Comparison of ENCODE assay signal across 25 cellular contexts in the genomic region with DNA sequence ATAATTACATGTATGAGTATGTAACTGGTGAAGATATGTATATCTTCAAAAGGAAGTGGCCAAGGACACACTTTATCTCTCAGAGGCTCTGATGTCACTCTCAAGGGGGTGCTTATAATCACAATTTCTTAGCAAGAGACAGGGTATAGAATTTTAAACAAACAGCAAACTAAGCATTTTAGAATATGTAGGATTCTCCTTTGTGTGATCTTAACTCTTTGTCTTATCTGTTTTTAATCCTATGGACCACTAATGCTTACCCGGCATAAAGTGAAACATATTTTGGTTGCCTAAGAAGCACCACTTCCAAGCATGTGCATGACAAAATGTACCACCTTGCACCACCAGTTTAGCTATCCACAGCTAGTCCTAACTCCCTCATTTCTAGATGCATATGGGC. TPM values are rescaled to one million over a fixed set of nuclear protein-coding genes. Genes with fewer than 3 reads are reported as not detected.
A peak's percentile ranks its signal among the peaks of the same experiment; 100 is the strongest.
DNase-seq lines count a peak whose midpoint lies in the region; FAIRE-seq and TF ChIP-seq lines count a peak whose summit lies in the region.
"Had no signal": no experiment of that assay in that cellular context is flagged by ENCODE, and none has a peak within 500 bp of the region (broad histone marks: within the 10 kb centered on the region; RNA-seq: fewer than 3 reads in every experiment).

No MANE protein-coding gene starts in this region.

- no peaks in the 10 kb centered on the region for H3K36me3 ChIP-seq in neutrophil
- H3K36me3 ChIP-seq: BLaER1, lower lobe of right lung, pancreas, upper lobe of right lung had no signal

- no peak for TF ChIP-seq POLR2A in H54 (IDR thresholded peaks at IDR 0.05; ENCODE audit: low read depth, low read length)

- H3K4me3 ChIP-seq in neutrophil (ENCODE audit: low read depth in 1 of 2, low read length in 1 of 2), result no peak overlapping the region
- H3K4me3 ChIP-seq: BLaER1, GM23248, lower lobe of right lung, pancreas, smooth muscle cell, upper lobe of right lung had no signal

- peak; percentile 15 for FAIRE-seq in H54 (lab: Jason Lieb, UNC)
- FAIRE-seq: GM12891, kidney, pancreas had no signal

- DNase-seq in activated naive CD4-positive, alpha-beta T cell treated with anti-CD3 and anti-CD28 coated beads for 36 hours, result no peak
- no peak for DNase-seq in activated naive CD4-positive, alpha-beta T cell treated with anti-CD3 and anti-CD28 coated beads, Interleukin-2, amount 50 U/mL, for 16 hours
- no peak for DNase-seq in H54 (ENCODE audit: insufficient read length, low spot score)
- no peak for DNase-seq in NCI-H524 treated with DMSO at 0.1 percent for 48 hours (lab: John Stamatoyannopoulos, UW)
- no peak for DNase-seq in activated CD4-positive, alpha-beta T cell treated with anti-CD3 and anti-CD28 coated beads for 1 hour
- DNase-seq in occipital lobe (lab: John Stamatoyannopoulos, UW), result no peak
- DNase-seq: activated CD4-positive, CD25-positive, alpha-beta regulatory T cell treated with anti-CD3 and anti-CD28 coated beads, Interleukin-2, amount 50 U/mL, for 72 hours; amniotic stem cell; GM23248; kidney; lower lobe of right lung; NCI-H446 treated with DMSO at 0.1 percent for 48 hours; nephron progenitor cell; pancreas; retina; stimulated activated CD4-positive, alpha-beta T cell treated with anti-CD3 and anti-CD28 coated beads, Interleukin-1b, Interleukin-23, amount 100 ng/mL, for 48 hours; substantia nigra; upper lobe of right lung had no signal

- peaks cover 4% of the 10 kb centered on the region for H3K36me3 Mint-ChIP-seq in activated naive CD4-positive, alpha-beta T cell treated with anti-CD3 and anti-CD28 coated beads for 36 hours (ENCODE audit: low read depth)
- H3K36me3 Mint-ChIP-seq in activated naive CD8-positive, alpha-beta T cell, result peaks cover 4% of the 10 kb centered on the region

- H3K27me3 Mint-ChIP-seq in activated naive CD4-positive, alpha-beta T cell treated with anti-CD3 and anti-CD28 coated beads for 36 hours (ENCODE audit: low read depth), result no peaks in the 10 kb centered on the region
- no peaks in the 10 kb centered on the region for H3K27me3 Mint-ChIP-seq in activated naive CD8-positive, alpha-beta T cell

- TF ChIP-seq CTCF in neutrophil (IDR thresholded peaks at IDR 0.05), result no peak

- no peaks in the 10 kb centered on the region for H3K9me3 Mint-ChIP-seq in activated naive CD4-positive, alpha-beta T cell treated with anti-CD3 and anti-CD28 coated beads for 36 hours
- H3K9me3 Mint-ChIP-seq in activated naive CD8-positive, alpha-beta T cell (ENCODE audit: low read depth), result no peaks in the 10 kb centered on the region
- H3K9me3 Mint-ChIP-seq: nephron progenitor cell had no signal

- no peaks in the 10 kb centered on the region for H3K27me3 ChIP-seq in neutrophil
- H3K27me3 ChIP-seq: BLaER1, pancreas, upper lobe of right lung had no signal

- H3K27ac Mint-ChIP-seq in activated naive CD4-positive, alpha-beta T cell treated with anti-CD3 and anti-CD28 coated beads for 36 hours, result peak overlapping the region; percentile 51
- H3K27ac Mint-ChIP-seq in activated naive CD8-positive, alpha-beta T cell, result peak overlapping the region; percentile 93
- H3K27ac Mint-ChIP-seq: nephron progenitor cell had no signal

- H3K4me3 Mint-ChIP-seq in activated naive CD4-positive, alpha-beta T cell treated with anti-CD3 and anti-CD28 coated beads for 36 hours, result peak overlapping the region; percentile 13
- H3K4me3 Mint-ChIP-seq in activated naive CD8-positive, alpha-beta T cell, result peak overlapping the region; percentile 43
- H3K4me3 Mint-ChIP-seq: nephron progenitor cell had no signal

- H3K4me1 Mint-ChIP-seq in activated naive CD4-positive, alpha-beta T cell treated with anti-CD3 and anti-CD28 coated beads for 36 hours (ENCODE audit: low read depth), result peaks cover 84% of the 10 kb centered on the region
- peaks cover 88% of the 10 kb centered on the region for H3K4me1 Mint-ChIP-seq in activated naive CD8-positive, alpha-beta T cell (ENCODE audit: low read depth)

- no peaks in the 10 kb centered on the region for H3K9me3 ChIP-seq in neutrophil
- H3K9me3 ChIP-seq: lower lobe of right lung, pancreas, upper lobe of right lung had no signal

- CTCF ChIA-PET in activated naive CD4-positive, alpha-beta T cell treated with anti-CD3 and anti-CD28 coated beads for 36 hours (lab: Charles Lee), result interaction anchor here (0.6 to 2.1 kb wide), 5 partner anchors 11 to 77 kb away, joined by 3 to 6 read pairs (median 3); no protein-coding TSS in a partner anchor

- intact Hi-C loops in activated naive CD4-positive, alpha-beta T cell treated with anti-CD3 and anti-CD28 coated beads for 36 hours (cut with micrococcal nuclease), result no loop called here

- H3K4me1 ChIP-seq in neutrophil (ENCODE audit: control insufficient read depth in 1 of 2, insufficient read depth in 1 of 2, low read depth in 1 of 2, low read length in 1 of 2), result peaks cover 52 to 59% of the 10 kb centered on the region in 2 experiments

- H3K27ac ChIP-seq in neutrophil, result peak overlapping the region; percentile 82
- H3K27ac ChIP-seq: BLaER1, epithelial cell of prostate, GM23248, lower lobe of right lung, pancreas, RWPE1, upper lobe of right lung had no signal

RNA-seq across cellular contexts. Expression of a gene that starts 8.2 kb away (rescaled TPM):
- 100 to 1,000 TPM; 387 to 391 TPM for total RNA-seq in activated naive CD4-positive, alpha-beta T cell treated with anti-CD3 and anti-CD28 coated beads for 36 hours
- total RNA-seq in occipital lobe, result 68.5 TPM
